ENCODE assay signal across 8 cellular contexts in the genomic region with DNA sequence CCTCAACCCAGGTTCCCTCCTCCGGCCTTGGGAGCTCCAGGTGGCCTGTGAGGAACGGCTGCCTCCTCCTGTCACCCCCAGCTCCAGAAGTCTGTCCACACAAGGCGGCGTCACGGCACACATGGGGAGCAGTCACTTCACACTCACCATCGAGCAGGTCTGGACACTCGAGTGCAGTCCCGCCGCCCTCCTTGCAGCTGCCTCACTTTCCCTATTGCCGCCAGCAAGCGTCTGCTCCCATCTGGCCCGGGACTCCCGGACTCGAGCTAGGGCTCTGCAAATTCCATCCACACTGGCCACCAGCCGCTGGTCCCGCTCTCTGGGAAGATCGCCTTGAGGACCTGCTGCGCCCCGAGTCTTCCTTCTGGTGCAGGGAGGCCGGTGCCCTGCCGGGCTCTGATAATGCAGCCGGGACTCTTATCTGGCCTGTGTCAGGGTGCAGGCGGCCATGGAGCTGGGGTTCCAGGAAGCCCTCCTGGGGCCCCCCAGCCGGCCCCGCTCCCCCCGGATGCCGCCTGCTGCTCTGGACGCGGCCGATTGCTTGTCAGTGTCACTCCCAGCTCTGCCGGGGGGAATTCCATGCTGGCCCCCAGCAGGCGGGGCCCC. TPM values are rescaled to one million over a fixed set of nuclear protein-coding genes. Genes with fewer than 3 reads are reported as not detected.
DNase-seq lines count a peak whose midpoint lies in the region; ATAC-seq and TF ChIP-seq lines count a peak whose summit lies in the region.

A gene with protein sequence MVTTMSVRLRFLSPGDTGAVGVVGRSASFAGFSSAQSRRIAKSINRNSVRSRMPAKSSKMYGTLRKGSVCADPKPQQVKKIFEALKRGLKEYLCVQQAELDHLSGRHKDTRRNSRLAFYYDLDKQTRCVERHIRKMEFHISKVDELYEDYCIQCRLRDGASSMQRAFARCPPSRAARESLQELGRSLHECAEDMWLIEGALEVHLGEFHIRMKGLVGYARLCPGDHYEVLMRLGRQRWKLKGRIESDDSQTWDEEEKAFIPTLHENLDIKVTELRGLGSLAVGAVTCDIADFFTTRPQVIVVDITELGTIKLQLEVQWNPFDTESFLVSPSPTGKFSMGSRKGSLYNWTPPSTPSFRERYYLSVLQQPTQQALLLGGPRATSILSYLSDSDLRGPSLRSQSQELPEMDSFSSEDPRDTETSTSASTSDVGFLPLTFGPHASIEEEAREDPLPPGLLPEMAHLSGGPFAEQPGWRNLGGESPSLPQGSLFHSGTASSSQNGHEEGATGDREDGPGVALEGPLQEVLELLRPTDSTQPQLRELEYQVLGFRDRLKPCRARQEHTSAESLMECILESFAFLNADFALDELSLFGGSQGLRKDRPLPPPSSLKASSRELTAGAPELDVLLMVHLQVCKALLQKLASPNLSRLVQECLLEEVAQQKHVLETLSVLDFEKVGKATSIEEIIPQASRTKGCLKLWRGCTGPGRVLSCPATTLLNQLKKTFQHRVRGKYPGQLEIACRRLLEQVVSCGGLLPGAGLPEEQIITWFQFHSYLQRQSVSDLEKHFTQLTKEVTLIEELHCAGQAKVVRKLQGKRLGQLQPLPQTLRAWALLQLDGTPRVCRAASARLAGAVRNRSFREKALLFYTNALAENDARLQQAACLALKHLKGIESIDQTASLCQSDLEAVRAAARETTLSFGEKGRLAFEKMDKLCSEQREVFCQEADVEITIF (minus strand): TSS at position 564 of the 606 bp plus-strand sequence. CDS start 414 bp downstream, at position 150.

- H3K9me3 Mint-ChIP-seq in Calu3 (ENCODE audit: low read depth, unreplicated experiment) = no peaks in the 10 kb centered on the region
- no peaks in the 10 kb centered on the region for H3K9me3 Mint-ChIP-seq in progenitor cell of endocrine pancreas (ENCODE audit: low read depth)

- CTCF ChIA-PET in Calu3 (lab: Charles Lee) = interaction anchor here (0.5 to 1.8 kb wide), 3 partner anchors 11 to 28 kb away, joined by 3 to 8 read pairs (median 4); no protein-coding TSS in a partner anchor

- H3K27me3 Mint-ChIP-seq in Calu3 (ENCODE audit: unreplicated experiment) (no peaks in the 10 kb centered on the region), progenitor cell of endocrine pancreas (peaks cover 38% of the 10 kb centered on the region)

- H3K36me3 Mint-ChIP-seq in Calu3 (ENCODE audit: insufficient read depth, unreplicated experiment) (peaks cover 7% of the 10 kb centered on the region), progenitor cell of endocrine pancreas (ENCODE audit: insufficient read depth) (no peaks in the 10 kb centered on the region)

- no TSS peak for BruUV-seq in Calu3 (replicated peaks; lab: Mats Ljungman, UMichigan)

- H3K4me3 Mint-ChIP-seq in Calu3 (ENCODE audit: low read depth, unreplicated experiment) (peak within 1 kb of the TSS; percentile 10), progenitor cell of endocrine pancreas (ENCODE audit: low read depth) (peak within 1 kb of the TSS; percentile 54)

- DNase-seq in Calu3 (no peak), left cardiac atrium (no peak), progenitor cell of endocrine pancreas (ENCODE audit: low spot score, unreplicated experiment) (no peak), NCI-H510A treated with DMSO at 0.1 percent for 48 hours (lab: John Stamatoyannopoulos, UW) (no peak), activated gamma-delta T cell treated with Interleukin-2 at 50 U/mL for 16 hours (no peak)
- no peak for DNase-seq in NK-92 treated with Interleukin-12 subunit alpha and Interleukin-12 subunit beta, amount 100 ng/mL, for 24 hours (lab: John Stamatoyannopoulos, UW)

- ATAC-seq in left cardiac atrium (peak; percentile 32 to 45), GM18498 (IDR thresholded peaks at IDR 0.05; ENCODE audit: unreplicated experiment) (no peak)

- TF ChIP-seq CTCF in Calu3 (IDR thresholded peaks at IDR 0.05; ENCODE audit: unreplicated experiment) (no peak), WI38 (IDR thresholded peaks at IDR 0.05; ENCODE audit: low read depth, low read length) (no peak), progenitor cell of endocrine pancreas (IDR thresholded peaks at IDR 0.05; ENCODE audit: unreplicated experiment) (no peak)

- H3K4me1 Mint-ChIP-seq in Calu3 (ENCODE audit: low read depth, unreplicated experiment) (peaks cover 23% of the 10 kb centered on the region), progenitor cell of endocrine pancreas (ENCODE audit: low read depth) (peaks cover 13% of the 10 kb centered on the region)

- intact Hi-C loops in Calu3 (cut with micrococcal nuclease; ENCODE audit: unreplicated experiment) (no loop called here), left cardiac atrium (cut with DNase I) (no loop called here)

- H3K27ac Mint-ChIP-seq in Calu3 (ENCODE audit: unreplicated experiment) (peak within 1 kb of the TSS; percentile 34), progenitor cell of endocrine pancreas (no peak within 1 kb of the TSS)

- H3K4me3 ChIP-seq in WI38 (ENCODE audit: low read depth, low read length) = peak within 1 kb of the TSS; percentile 66

RNA-seq across cellular contexts. Expression of the gene that starts here (rescaled TPM):
- 2.8 and 4.0 TPM in 2 replicates for total RNA-seq in Calu3 (2022)
- 1 to 10 TPM; 3.3 to 6.7 TPM for total RNA-seq in left cardiac atrium
- 0.29 and 0.31 TPM in 2 replicates for total RNA-seq in progenitor cell of endocrine pancreas
